Comparison of ENCODE assay signal across 22 cellular contexts in the genomic region with DNA sequence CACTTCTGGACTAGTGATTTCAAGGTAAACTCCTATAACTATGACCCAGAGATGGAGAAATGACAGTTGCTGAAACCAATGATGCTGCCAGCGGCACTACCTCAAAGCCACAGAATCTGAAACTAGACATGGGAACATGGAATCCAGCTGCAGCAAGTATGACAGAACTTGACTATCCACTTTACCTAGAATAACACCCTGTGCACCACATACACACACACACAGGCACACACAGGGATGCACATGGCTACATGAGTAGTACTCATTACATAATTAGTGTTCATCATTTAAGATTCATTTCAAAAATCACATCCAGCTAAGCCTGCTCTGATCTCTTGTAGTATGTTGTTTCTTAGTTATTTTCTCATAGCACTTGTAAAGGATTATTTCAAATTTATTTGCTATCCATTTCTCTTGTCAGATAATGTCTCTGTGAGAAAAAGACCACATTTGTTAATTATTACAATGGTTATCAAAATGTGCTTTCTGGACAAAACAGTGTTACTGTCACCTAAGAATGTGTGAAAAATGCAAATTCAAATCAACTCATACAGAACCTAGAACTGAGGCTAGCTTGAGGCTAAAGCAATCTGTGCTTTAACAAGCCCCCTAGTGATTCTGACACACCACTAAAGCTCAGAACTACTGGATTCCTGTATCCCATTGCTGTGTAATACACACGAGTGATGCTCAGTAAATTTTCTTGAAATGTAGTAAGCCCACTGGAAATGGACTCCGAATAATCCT.
"Had no signal": no experiment of that assay in that cellular context is flagged by ENCODE, and none has a peak within 500 bp of the region (broad histone marks: within the 10 kb centered on the region; RNA-seq: fewer than 3 reads in every experiment).

No MANE protein-coding gene starts in this region.

- H3K36me3 ChIP-seq: esophagus squamous epithelium, gastroesophageal sphincter, left ventricle myocardium inferior, lower lobe of right lung, neural progenitor cell, ovary, right atrium auricular region, sigmoid colon, tibial artery, upper lobe of left lung, uterus had no signal

- FAIRE-seq: keratinocyte had no signal

- H3K9me3 ChIP-seq: ovary, sigmoid colon, uterus had no signal

- H3K4me1 ChIP-seq: esophagus squamous epithelium, gastroesophageal sphincter, left ventricle myocardium inferior, lower lobe of right lung, neural progenitor cell, right atrium auricular region, sigmoid colon, tibial artery, upper lobe of left lung, uterus had no signal

- H2AFZ ChIP-seq: neural progenitor cell had no signal

- H3K27ac ChIP-seq: esophagus squamous epithelium, gastroesophageal sphincter, left ventricle myocardium inferior, lower lobe of right lung, neural progenitor cell, ovary, right atrium auricular region, sigmoid colon, skin epidermis, tibial artery, upper lobe of left lung, uterus had no signal

- H3K4me3 ChIP-seq: esophagus squamous epithelium, gastroesophageal sphincter, left ventricle myocardium inferior, lower lobe of right lung, neural progenitor cell, ovary, right atrium auricular region, sigmoid colon, skin epidermis, tibial artery, upper lobe of left lung, uterus had no signal

- ATAC-seq: gastroesophageal sphincter; lower lobe of right lung; natural killer cell treated with Interleukin-12 subunit alpha and Interleukin-12 subunit beta and Interleukin-15 and Interleukin-18, amount 100 ng/mL, for 72 hours; stimulated activated memory B cell treated with anti-CD40 and anti-IgM and Interleukin-4, amounts not matched to agents 10 μg/mL and 1 μg/mL and 100 μg/mL, for 72 hours had no signal

- DNase-seq: esophagus squamous epithelium; foreskin fibroblast; glutamatergic neuron; immature natural killer cell; left ventricle myocardium inferior; lower lobe of right lung; midbrain; nucleus accumbens; ovary; sigmoid colon; stimulated activated CD4-positive, alpha-beta T cell treated with anti-CD3 and anti-CD28 coated beads, Interleukin-4, amount 100 ng/mL, for 1 hour; stimulated activated CD8-positive, alpha-beta memory T cell treated with anti-CD3 and anti-CD28 coated beads, Interleukin-4, amount 100 ng/mL, for 48 hours; tibial artery; upper lobe of left lung; uterus had no signal

- H3K9ac ChIP-seq: neural progenitor cell had no signal

- H3K27me3 ChIP-seq: gastroesophageal sphincter, ovary, right atrium auricular region, sigmoid colon, tibial artery, upper lobe of left lung, uterus had no signal

- H3K4me2 ChIP-seq: neural progenitor cell had no signal
